Comparison of ENCODE assay signal across 1 cellular context in the genomic region with DNA sequence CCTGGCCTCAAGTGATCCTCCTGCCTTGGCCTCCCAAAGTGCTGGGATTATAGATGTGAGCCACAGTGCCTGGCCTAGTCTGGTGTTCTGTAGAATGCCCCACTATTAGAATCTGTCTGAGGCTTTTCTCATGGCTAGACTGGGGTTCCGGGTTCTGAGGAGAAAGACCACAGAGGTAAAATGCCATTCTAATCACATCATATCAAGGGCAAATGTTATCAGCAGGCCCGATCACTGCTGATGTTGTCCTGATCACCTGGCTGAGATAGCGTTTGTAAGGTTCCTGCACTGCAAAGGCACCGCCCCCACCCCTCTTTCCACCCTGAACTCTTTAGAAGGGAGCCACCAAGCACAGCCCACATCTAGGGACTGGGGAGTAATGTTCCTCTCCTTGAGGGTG.
TF ChIP-seq lines count a peak whose summit lies in the region.

No MANE protein-coding gene starts in this region.

TF ChIP-seq in HepG2, 621 proteins besides CTCF, POLR2A, EP300 and RAD21:
- TF ChIP-seq GTF3A (CRISPR knock-in tag; conservative IDR thresholded peaks at IDR 0.05) (no peak), ADNP (CRISPR knock-in tag; IDR thresholded peaks at IDR 0.05) (0 out of 2 replicates have a peak, but pooled peaks have one; percentile 53), MEF2D (CRISPR knock-in tag; IDR thresholded peaks at IDR 0.05) (0 out of 2 replicates have a peak, but pooled peaks have one; percentile 37), ARID5B (CRISPR knock-in tag; IDR thresholded peaks at IDR 0.05) (0 out of 2 replicates have a peak, but pooled peaks have one; percentile 6), ZNF563 (CRISPR knock-in tag; IDR thresholded peaks at IDR 0.05) (0 out of 2 replicates have a peak, but pooled peaks have one; percentile 27), GZF1 (CRISPR knock-in tag; IDR thresholded peaks at IDR 0.05) (peak; percentile 42; the same call in 1 of the 2 replicates), ZMYM3 (CRISPR knock-in tag; IDR thresholded peaks at IDR 0.05) (0 out of 2 replicates have a peak, but pooled peaks have one; percentile 4), ZNF569 (CRISPR knock-in tag; IDR thresholded peaks at IDR 0.05; ENCODE audit: borderline replicate concordance) (no peak), ZSCAN9 (CRISPR knock-in tag; IDR thresholded peaks at IDR 0.05; ENCODE audit: borderline replicate concordance) (no peak), ZBTB7A (CRISPR knock-in tag; IDR thresholded peaks at IDR 0.05) (0 out of 2 replicates have a peak, but pooled peaks have one; percentile 45), E2F1 (CRISPR knock-in tag; IDR thresholded peaks at IDR 0.05) (no peak), ZBTB40 (IDR thresholded peaks at IDR 0.05) (no peak), ZBTB40 (CRISPR knock-in tag; IDR thresholded peaks at IDR 0.05) (0 out of 2 replicates have a peak, but pooled peaks have one; percentile 1), KLF13 (CRISPR knock-in tag; IDR thresholded peaks at IDR 0.05) (no peak), HNF4G (IDR thresholded peaks at IDR 0.05; ENCODE audit: borderline replicate concordance, low read depth, low read length) (no peak), HNF4G (CRISPR knock-in tag; IDR thresholded peaks at IDR 0.05; ENCODE audit: borderline replicate concordance, low read depth) (0 out of 2 replicates have a peak, but pooled peaks have one; percentile 10), ZNF136 (CRISPR knock-in tag; IDR thresholded peaks at IDR 0.05; ENCODE audit: low read depth) (no peak)
- TF ChIP-seq, protein P1, sequence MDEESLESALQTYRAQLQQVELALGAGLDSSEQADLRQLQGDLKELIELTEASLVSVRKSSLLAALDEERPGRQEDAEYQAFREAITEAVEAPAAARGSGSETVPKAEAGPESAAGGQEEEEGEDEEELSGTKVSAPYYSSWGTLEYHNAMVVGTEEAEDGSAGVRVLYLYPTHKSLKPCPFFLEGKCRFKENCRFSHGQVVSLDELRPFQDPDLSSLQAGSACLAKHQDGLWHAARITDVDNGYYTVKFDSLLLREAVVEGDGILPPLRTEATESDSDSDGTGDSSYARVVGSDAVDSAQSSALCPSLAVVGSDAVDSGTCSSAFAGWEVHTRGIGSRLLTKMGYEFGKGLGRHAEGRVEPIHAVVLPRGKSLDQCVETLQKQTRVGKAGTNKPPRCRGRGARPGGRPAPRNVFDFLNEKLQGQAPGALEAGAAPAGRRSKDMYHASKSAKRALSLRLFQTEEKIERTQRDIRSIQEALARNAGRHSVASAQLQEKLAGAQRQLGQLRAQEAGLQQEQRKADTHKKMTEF (CRISPR knock-in tag; IDR thresholded peaks at IDR 0.05), result no peak
- TF ChIP-seq, protein P2, sequence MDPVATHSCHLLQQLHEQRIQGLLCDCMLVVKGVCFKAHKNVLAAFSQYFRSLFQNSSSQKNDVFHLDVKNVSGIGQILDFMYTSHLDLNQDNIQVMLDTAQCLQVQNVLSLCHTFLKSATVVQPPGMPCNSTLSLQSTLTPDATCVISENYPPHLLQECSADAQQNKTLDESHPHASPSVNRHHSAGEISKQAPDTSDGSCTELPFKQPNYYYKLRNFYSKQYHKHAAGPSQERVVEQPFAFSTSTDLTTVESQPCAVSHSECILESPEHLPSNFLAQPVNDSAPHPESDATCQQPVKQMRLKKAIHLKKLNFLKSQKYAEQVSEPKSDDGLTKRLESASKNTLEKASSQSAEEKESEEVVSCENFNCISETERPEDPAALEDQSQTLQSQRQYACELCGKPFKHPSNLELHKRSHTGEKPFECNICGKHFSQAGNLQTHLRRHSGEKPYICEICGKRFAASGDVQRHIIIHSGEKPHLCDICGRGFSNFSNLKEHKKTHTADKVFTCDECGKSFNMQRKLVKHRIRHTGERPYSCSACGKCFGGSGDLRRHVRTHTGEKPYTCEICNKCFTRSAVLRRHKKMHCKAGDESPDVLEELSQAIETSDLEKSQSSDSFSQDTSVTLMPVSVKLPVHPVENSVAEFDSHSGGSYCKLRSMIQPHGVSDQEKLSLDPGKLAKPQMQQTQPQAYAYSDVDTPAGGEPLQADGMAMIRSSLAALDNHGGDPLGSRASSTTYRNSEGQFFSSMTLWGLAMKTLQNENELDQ (CRISPR knock-in tag; IDR thresholded peaks at IDR 0.05; ENCODE audit: borderline replicate concordance), result 0 out of 2 replicates have a peak, but pooled peaks have one; percentile 5
